9 cellular contexts compared by ENCODE assay signal in the genomic region with DNA sequence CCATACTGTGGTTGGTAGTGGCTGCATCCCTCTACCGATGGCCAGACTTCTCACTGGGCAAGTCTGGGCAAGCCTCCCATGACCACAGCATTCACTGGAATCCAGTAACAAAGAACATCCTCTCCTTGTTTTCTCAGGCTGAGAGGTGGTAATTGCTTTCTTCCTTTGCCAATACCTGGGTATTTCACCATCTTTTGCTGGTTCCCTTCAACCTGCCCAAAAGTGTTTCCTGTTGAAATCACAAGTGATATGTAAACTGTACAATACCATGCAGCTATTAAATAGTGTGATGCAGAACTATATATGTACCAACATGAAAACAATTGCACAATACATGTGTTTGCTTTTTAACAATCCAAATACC. TPM values are rescaled to one million over a fixed set of nuclear protein-coding genes. Genes with fewer than 3 reads are reported as not detected.
A peak's percentile ranks its signal among the peaks of the same experiment; 100 is the strongest.
DNase-seq lines count a peak whose midpoint lies in the region; ATAC-seq and TF ChIP-seq lines count a peak whose summit lies in the region.
"Had no signal": no experiment of that assay in that cellular context is flagged by ENCODE, and none has a peak within 500 bp of the region (broad histone marks: within the 10 kb centered on the region; RNA-seq: fewer than 3 reads in every experiment).

A gene (minus strand): TSS at position 55 of the 364 bp plus-strand sequence. CDS start 42,240 bp downstream, outside the sequence.

- H3K4me2 ChIP-seq in osteoblast (ENCODE audit: insufficient read depth, low read length): peak within 1 kb of the TSS; percentile 72

- peak; percentile 84 to 85 for DNase-seq in NCI-H526 (lab: John Stamatoyannopoulos, UW)
- DNase-seq in endothelial cell (ENCODE audit: low spot score): peak; percentile 61
- DNase-seq in osteoblast (ENCODE audit: insufficient read length, low spot score, missing footprints): peak; percentile 55
- DNase-seq in immature natural killer cell: no peak
- DNase-seq in aorta: no peak
- no peak for DNase-seq in ascending aorta (ENCODE audit: low spot score in 2 of 2)
- DNase-seq: pancreas had no signal

- H3K27me3 ChIP-seq in osteoblast (ENCODE audit: insufficient read depth, low read length) (no peaks in the 10 kb centered on the region), aorta (ENCODE audit: control insufficient read depth in 1 of 2, insufficient read depth in 2 of 2, low read length in 1 of 2) (no peaks in the 10 kb centered on the region), ascending aorta (no peaks in the 10 kb centered on the region)
- H3K27me3 ChIP-seq: pancreas had no signal

- H3K9me3 ChIP-seq in osteoblast (ENCODE audit: low read depth, low read length) (no peaks in the 10 kb centered on the region), aorta (ENCODE audit: control insufficient read depth, low read length) (no peaks in the 10 kb centered on the region), ascending aorta (no peaks in the 10 kb centered on the region)
- H3K9me3 ChIP-seq: pancreas had no signal

- WGBS in aorta, 2 donors: 66 to 68% methylated on average over 1 of the region's 1 CpG

- peaks cover 47% of the 10 kb centered on the region for H3K4me1 Mint-ChIP-seq in endothelial cell (ENCODE audit: unreplicated experiment)
- no peaks in the 10 kb centered on the region for H3K4me1 Mint-ChIP-seq in immature natural killer cell

- H3K36me3 Mint-ChIP-seq in endothelial cell (ENCODE audit: low read depth, unreplicated experiment) (peaks cover 25% of the 10 kb centered on the region), immature natural killer cell (no peaks in the 10 kb centered on the region)

- H4K20me1 ChIP-seq in osteoblast (ENCODE audit: insufficient read depth, low read length): no peaks in the 10 kb centered on the region

- H3K27me3 Mint-ChIP-seq in endothelial cell (ENCODE audit: unreplicated experiment) (peaks cover 16% of the 10 kb centered on the region), immature natural killer cell (ENCODE audit: low read depth in 3 of 3) (peaks cover 0 to 3% (median 2%) of the 10 kb centered on the region in 3 donors)

- H3K27ac Mint-ChIP-seq in endothelial cell (ENCODE audit: unreplicated experiment): peak within 1 kb of the TSS; percentile 100
- H3K27ac Mint-ChIP-seq in immature natural killer cell: no peak within 1 kb of the TSS

- ATAC-seq in GM18511 (IDR thresholded peaks at IDR 0.05; ENCODE audit: unreplicated experiment) (peak; percentile 48), aorta (ENCODE audit: low FRiP score) (no peak), HG03045 (IDR thresholded peaks at IDR 0.05; ENCODE audit: unreplicated experiment) (no peak)

- TF ChIP-seq CTCF in endothelial cell (IDR thresholded peaks at IDR 0.05; ENCODE audit: unreplicated experiment): no peak
- TF ChIP-seq CTCF in osteoblast (IDR thresholded peaks at IDR 0.05; ENCODE audit: extremely low read depth, low read depth, low read length): no peak
- no peak for TF ChIP-seq CTCF in ascending aorta (IDR thresholded peaks at IDR 0.05)

- peak within 1 kb of the TSS; percentile 73 for H2AFZ ChIP-seq in osteoblast (ENCODE audit: low read length)

- H3K4me3 Mint-ChIP-seq in endothelial cell (ENCODE audit: unreplicated experiment): peak within 1 kb of the TSS; percentile 100
- H3K4me3 Mint-ChIP-seq in immature natural killer cell: no peak within 1 kb of the TSS

- peak within 1 kb of the TSS; percentile 69 for H3K4me3 ChIP-seq in osteoblast (ENCODE audit: insufficient read depth, low read length)
- H3K4me3 ChIP-seq in aorta (ENCODE audit: low read length in 2 of 2): no peak within 1 kb of the TSS
- peak within 1 kb of the TSS in 1 of 2 donors; percentile 29 for H3K4me3 ChIP-seq in ascending aorta
- H3K4me3 ChIP-seq: pancreas had no signal

- H3K27ac ChIP-seq in osteoblast (ENCODE audit: low read depth, low read length) (peak within 1 kb of the TSS; percentile 62), aorta (ENCODE audit: low read depth in 1 of 2, low read length in 2 of 2) (no peak within 1 kb of the TSS), ascending aorta (no peak within 1 kb of the TSS)
- H3K27ac ChIP-seq: pancreas had no signal

- peaks cover 21% of the 10 kb centered on the region for H3K79me2 ChIP-seq in osteoblast (ENCODE audit: insufficient read depth, low read length)

- no peaks in the 10 kb centered on the region for H3K9me3 Mint-ChIP-seq in endothelial cell (ENCODE audit: unreplicated experiment)
- H3K9me3 Mint-ChIP-seq in immature natural killer cell: peaks cover 0 to 2% (median 0%) of the 10 kb centered on the region in 6 donors

- no peaks in the 10 kb centered on the region for H3K4me1 ChIP-seq in osteoblast (ENCODE audit: insufficient read depth, low read length)
- no peaks in the 10 kb centered on the region for H3K4me1 ChIP-seq in aorta (ENCODE audit: control insufficient read depth in 1 of 2, insufficient read depth in 2 of 2, low read length in 2 of 2)
- no peaks in the 10 kb centered on the region for H3K4me1 ChIP-seq in ascending aorta
- H3K4me1 ChIP-seq: pancreas had no signal

- intact Hi-C loops in aorta (cut with DNase I) (no loop called here), ascending aorta (cut with DNase I) (no loop called here)

- H3K36me3 ChIP-seq in osteoblast (ENCODE audit: insufficient read depth, low read length) (no peaks in the 10 kb centered on the region), aorta (ENCODE audit: control insufficient read depth in 1 of 2, insufficient read depth in 2 of 2, low read length in 1 of 2) (no peaks in the 10 kb centered on the region), ascending aorta (no peaks in the 10 kb centered on the region)
- H3K36me3 ChIP-seq: pancreas had no signal

RNA-seq across cellular contexts. Expression of the gene that starts here (rescaled TPM):
- total RNA-seq in endothelial cell (ENCODE audit: unreplicated experiment): 28.5 TPM
- total RNA-seq in osteoblast: 6.5 and 9.7 TPM in 2 replicates
- not detected for polyA plus RNA-seq in immature natural killer cell
- total RNA-seq in aorta: 1 to 10 TPM; 1.5 to 2.4 TPM
- polyA plus RNA-seq in aorta: under 1 TPM; 0.49 to 0.75 TPM
- 0.32 TPM for total RNA-seq in ascending aorta

Comparison
In these comparisons a context has a peak if more than half of its experiments do, and no peak if none do; other contexts are left out.
1. DNase-seq: peak in NCI-H526 (2 of 2), endothelial cell (single experiment) and osteoblast (single experiment); none in immature natural killer cell (0 of 3), aorta (0 of 2) and ascending aorta (0 of 2).